ENCODE assay signal across 8 cellular contexts in the genomic region with DNA sequence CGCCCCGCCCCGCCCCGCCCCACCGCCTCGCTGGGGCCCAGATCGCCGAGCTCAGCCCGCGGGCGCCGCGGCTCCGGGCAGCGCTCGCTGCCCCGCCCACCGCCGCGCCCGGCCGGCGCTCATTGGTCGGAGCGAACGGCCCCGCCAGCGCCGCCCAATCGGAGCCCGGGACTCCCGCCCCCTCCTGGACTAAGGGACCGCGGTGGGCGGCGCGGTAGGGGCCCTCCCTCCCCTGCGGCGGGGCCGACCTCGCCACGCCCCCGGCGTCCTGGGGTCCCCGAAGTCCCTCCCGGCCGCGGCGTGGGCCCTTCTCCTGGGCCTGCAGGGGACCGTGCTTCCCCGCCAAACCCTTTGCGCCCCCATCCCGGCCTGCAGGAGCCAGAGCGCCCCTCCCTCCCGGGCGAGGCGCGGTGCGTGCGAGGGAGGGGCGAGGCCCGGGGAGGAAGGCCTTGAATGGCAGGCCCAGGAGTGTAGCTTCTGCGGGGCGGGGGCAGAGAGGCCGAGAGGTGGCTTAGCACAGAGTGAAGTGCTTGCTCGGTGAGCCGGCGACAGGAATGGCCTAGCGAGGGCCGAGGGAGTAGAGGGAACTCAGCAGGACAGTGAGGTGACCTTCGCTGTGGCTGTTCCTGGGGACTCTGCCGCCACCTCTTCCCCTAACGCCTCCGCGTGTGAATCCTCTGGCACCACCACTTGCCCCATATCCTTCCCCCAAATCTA. TPM values are rescaled to one million over a fixed set of nuclear protein-coding genes. Genes with fewer than 3 reads are reported as not detected.
DNase-seq lines count a peak whose midpoint lies in the region; ATAC-seq, FAIRE-seq and TF ChIP-seq lines count a peak whose summit lies in the region.

A gene (minus strand): TSS at position 51 of the 717 bp plus-strand sequence. CDS start 7,366 bp downstream, outside the sequence.

- FAIRE-seq in GM12891 (lab: Jason Lieb, UNC) (peak; percentile 96), urothelium cell line (lab: Jason Lieb, UNC) (no peak)

- peaks cover 8% of the 10 kb centered on the region for H3K27me3 Mint-ChIP-seq in T-helper 1 cell treated with Interleukin-12 subunit alpha and Interleukin-12 subunit beta and Interleukin-4 antibody, amounts not matched to agents 30 μg/mL and 1 μg/mL, for 36 hours (ENCODE audit: low read depth)

- 2% methylated on average over 75 of the region's 75 CpGs for WGBS in right cardiac atrium

- H3K27ac ChIP-seq in right cardiac atrium (ENCODE audit: low read length), result peak within 1 kb of the TSS; percentile 69

- H3K27me3 ChIP-seq in right cardiac atrium (ENCODE audit: control insufficient read depth, insufficient read depth), result no peaks in the 10 kb centered on the region

- H3K9me3 ChIP-seq in right cardiac atrium (ENCODE audit: control insufficient read depth, low read length), result no peaks in the 10 kb centered on the region

- peaks cover 19% of the 10 kb centered on the region for H3K4me1 Mint-ChIP-seq in T-helper 1 cell treated with Interleukin-12 subunit alpha and Interleukin-12 subunit beta and Interleukin-4 antibody, amounts not matched to agents 30 μg/mL and 1 μg/mL, for 36 hours (ENCODE audit: low read depth)

- peak within 1 kb of the TSS; percentile 62 for H3K4me3 ChIP-seq in right cardiac atrium (ENCODE audit: low read length)

- TF ChIP-seq POLR2A in GM12891 (IDR thresholded peaks at IDR 0.05; ENCODE audit: low read depth, low read length), result no peak

- intact Hi-C loops in right cardiac atrium (cut with DNase I), result no loop called here

- peak within 1 kb of the TSS; percentile 80 for H3K27ac Mint-ChIP-seq in T-helper 1 cell treated with Interleukin-12 subunit alpha and Interleukin-12 subunit beta and Interleukin-4 antibody, amounts not matched to agents 30 μg/mL and 1 μg/mL, for 36 hours

- DNase-seq in GM12891 (ENCODE audit: insufficient read length, low spot score), result peak; percentile 99
- DNase-seq in NCI-H1048 (lab: John Stamatoyannopoulos, UW), result peak; percentile 77
- peak; percentile 50 for DNase-seq in amniotic stem cell (lab: John Stamatoyannopoulos, UW)
- peak; percentile 92 to 97 (median 97) for DNase-seq in right cardiac atrium
- DNase-seq in putamen (ENCODE audit: low spot score), result peak; percentile 83
- DNase-seq in urothelium cell line (ENCODE audit: low spot score), result peak; percentile 95

- peak; percentile 82 for ATAC-seq in HG02571 (IDR thresholded peaks at IDR 0.05; ENCODE audit: unreplicated experiment)
- peak; percentile 82 to 89 for ATAC-seq in right cardiac atrium

- peak within 1 kb of the TSS; percentile 74 for H3K4me3 Mint-ChIP-seq in T-helper 1 cell treated with Interleukin-12 subunit alpha and Interleukin-12 subunit beta and Interleukin-4 antibody, amounts not matched to agents 30 μg/mL and 1 μg/mL, for 36 hours

- H3K9me3 Mint-ChIP-seq in T-helper 1 cell treated with Interleukin-12 subunit alpha and Interleukin-12 subunit beta and Interleukin-4 antibody, amounts not matched to agents 30 μg/mL and 1 μg/mL, for 36 hours, result no peaks in the 10 kb centered on the region

- H3K4me1 ChIP-seq in right cardiac atrium (ENCODE audit: control insufficient read depth, insufficient read depth, low read length), result peaks cover 20% of the 10 kb centered on the region

- H3K36me3 Mint-ChIP-seq in T-helper 1 cell treated with Interleukin-12 subunit alpha and Interleukin-12 subunit beta and Interleukin-4 antibody, amounts not matched to agents 30 μg/mL and 1 μg/mL, for 36 hours (ENCODE audit: low read depth), result no peaks in the 10 kb centered on the region

TF ChIP-seq in GM12891, 5 proteins besides CTCF, POLR2A, EP300 and RAD21:
- TF ChIP-seq TAF1 (IDR thresholded peaks at IDR 0.05; ENCODE audit: low read depth, low read length) (no peak), POU2F2 (IDR thresholded peaks at IDR 0.05; ENCODE audit: low read depth, low read length) (no peak)
TF ChIP-seq in GM12891: peak in this region for 0.

RNA-seq across cellular contexts. Expression of the gene that starts here (rescaled TPM):
- polyA plus RNA-seq in GM12891 (2012; ENCODE audit: low read depth, missing spikeins), result 0.64 TPM
- total RNA-seq in right cardiac atrium, result 1 to 10 TPM; 4.2 to 6.7 (median 6.0) TPM
- 4.5 TPM for polyA plus RNA-seq in right cardiac atrium

Comparison
In these comparisons a context has a peak if more than half of its experiments do, and no peak if none do; other contexts are left out.
1. Peak in every context shown above with its lines: DNase-seq, ATAC-seq, H3K4me3 ChIP-seq and H3K27ac ChIP-seq.